ENCODE assay signal across 2 cellular contexts in the genomic region with DNA sequence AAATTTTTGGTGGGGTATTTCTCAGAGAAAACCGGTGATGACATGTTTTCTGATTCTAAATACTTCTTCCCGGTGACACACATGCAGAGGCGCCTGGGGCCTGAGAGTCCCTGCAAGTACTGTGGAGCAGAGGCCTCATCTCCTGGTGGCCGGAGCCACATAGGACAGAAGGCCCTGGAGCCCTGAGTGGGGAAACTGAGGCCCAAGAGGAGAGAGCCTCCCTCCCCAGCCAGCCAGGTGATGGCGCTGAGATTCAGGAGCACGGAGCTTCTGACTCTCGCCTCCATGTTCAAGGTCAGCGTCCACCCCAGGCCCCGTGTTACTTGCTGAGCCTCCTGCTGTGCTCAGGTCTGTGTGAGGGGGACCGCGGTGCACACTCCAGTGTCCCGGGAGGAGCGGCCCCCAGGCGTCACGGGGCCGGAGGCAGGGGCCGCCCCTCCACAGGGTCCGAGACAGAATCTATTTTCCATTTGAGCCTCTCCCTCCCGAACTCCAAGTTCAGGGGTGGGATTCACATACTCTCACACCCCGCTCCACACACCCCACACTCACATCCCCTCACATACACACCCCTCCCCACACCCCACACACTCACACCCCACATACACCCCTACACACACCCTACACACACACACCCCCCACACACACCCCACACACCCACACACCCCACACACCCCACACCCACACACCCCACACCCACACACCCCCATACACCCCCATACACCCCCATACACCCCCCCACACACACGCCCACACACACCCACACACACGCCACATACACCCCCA.
TF ChIP-seq lines count a peak whose summit lies in the region.

No MANE protein-coding gene starts in this region.

TF ChIP-seq in HEK293, 187 proteins besides CTCF, POLR2A, EP300 and RAD21 (continues in another document):
- TF ChIP-seq ZNF350 (tag by site-specific recombination; IDR thresholded peaks at IDR 0.05) (no peak), ZNF626 (tag by site-specific recombination; IDR thresholded peaks at IDR 0.05) (no peak), SP3 (tag by site-specific recombination; IDR thresholded peaks at IDR 0.05) (no peak), KLF8 (tag by site-specific recombination; IDR thresholded peaks at IDR 0.05) (0 out of 2 replicates have a peak, but pooled peaks have one; percentile 62), ZNF76 (tag by site-specific recombination; IDR thresholded peaks at IDR 0.05; ENCODE audit: borderline replicate concordance, low read depth) (no peak), ZNF394 (tag by site-specific recombination; IDR thresholded peaks at IDR 0.05; ENCODE audit: borderline replicate concordance) (no peak), ZNF658 (tag by site-specific recombination; IDR thresholded peaks at IDR 0.05) (no peak), ZNF548 (tag by site-specific recombination; IDR thresholded peaks at IDR 0.05) (no peak), FEZF1 (tag by site-specific recombination; IDR thresholded peaks at IDR 0.05) (no peak), EGR2 (tag by site-specific recombination; IDR thresholded peaks at IDR 0.05; ENCODE audit: low read depth) (peak; percentile 74; the same call in 1 of the 2 replicates), ZNF621 (tag by site-specific recombination; IDR thresholded peaks at IDR 0.05) (no peak), ZNF521 (tag by site-specific recombination; IDR thresholded peaks at IDR 0.05) (no peak), YY2 (tag by site-specific recombination; IDR thresholded peaks at IDR 0.05) (no peak), SCRT2 (tag by site-specific recombination; IDR thresholded peaks at IDR 0.05) (no peak), OSR2 (tag by site-specific recombination; IDR thresholded peaks at IDR 0.05) (no peak), ZNF202 (tag by site-specific recombination; IDR thresholded peaks at IDR 0.05; ENCODE audit: borderline replicate concordance) (no peak), ZNF324 (tag by site-specific recombination; IDR thresholded peaks at IDR 0.05) (no peak), ZFP69B (tag by site-specific recombination; IDR thresholded peaks at IDR 0.05) (no peak), ZNF544 (tag by site-specific recombination; IDR thresholded peaks at IDR 0.05) (no peak), SP2 (tag by site-specific recombination; IDR thresholded peaks at IDR 0.05) (no peak), ZNF423 (tag by site-specific recombination; IDR thresholded peaks at IDR 0.05) (no peak), ZNF426 (tag by site-specific recombination; IDR thresholded peaks at IDR 0.05) (no peak)
- TF ChIP-seq, protein P1, sequence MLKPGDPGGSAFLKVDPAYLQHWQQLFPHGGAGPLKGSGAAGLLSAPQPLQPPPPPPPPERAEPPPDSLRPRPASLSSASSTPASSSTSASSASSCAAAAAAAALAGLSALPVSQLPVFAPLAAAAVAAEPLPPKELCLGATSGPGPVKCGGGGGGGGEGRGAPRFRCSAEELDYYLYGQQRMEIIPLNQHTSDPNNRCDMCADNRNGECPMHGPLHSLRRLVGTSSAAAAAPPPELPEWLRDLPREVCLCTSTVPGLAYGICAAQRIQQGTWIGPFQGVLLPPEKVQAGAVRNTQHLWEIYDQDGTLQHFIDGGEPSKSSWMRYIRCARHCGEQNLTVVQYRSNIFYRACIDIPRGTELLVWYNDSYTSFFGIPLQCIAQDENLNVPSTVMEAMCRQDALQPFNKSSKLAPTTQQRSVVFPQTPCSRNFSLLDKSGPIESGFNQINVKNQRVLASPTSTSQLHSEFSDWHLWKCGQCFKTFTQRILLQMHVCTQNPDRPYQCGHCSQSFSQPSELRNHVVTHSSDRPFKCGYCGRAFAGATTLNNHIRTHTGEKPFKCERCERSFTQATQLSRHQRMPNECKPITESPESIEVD (tag by site-specific recombination; IDR thresholded peaks at IDR 0.05), result no peak
- TF ChIP-seq, protein P2, sequence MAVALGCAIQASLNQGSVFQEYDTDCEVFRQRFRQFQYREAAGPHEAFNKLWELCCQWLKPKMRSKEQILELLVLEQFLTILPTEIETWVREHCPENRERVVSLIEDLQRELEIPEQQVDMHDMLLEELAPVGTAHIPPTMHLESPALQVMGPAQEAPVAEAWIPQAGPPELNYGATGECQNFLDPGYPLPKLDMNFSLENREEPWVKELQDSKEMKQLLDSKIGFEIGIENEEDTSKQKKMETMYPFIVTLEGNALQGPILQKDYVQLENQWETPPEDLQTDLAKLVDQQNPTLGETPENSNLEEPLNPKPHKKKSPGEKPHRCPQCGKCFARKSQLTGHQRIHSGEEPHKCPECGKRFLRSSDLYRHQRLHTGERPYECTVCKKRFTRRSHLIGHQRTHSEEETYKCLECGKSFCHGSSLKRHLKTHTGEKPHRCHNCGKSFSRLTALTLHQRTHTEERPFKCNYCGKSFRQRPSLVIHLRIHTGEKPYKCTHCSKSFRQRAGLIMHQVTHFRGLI (tag by site-specific recombination; IDR thresholded peaks at IDR 0.05), result no peak
- TF ChIP-seq, protein P3, sequence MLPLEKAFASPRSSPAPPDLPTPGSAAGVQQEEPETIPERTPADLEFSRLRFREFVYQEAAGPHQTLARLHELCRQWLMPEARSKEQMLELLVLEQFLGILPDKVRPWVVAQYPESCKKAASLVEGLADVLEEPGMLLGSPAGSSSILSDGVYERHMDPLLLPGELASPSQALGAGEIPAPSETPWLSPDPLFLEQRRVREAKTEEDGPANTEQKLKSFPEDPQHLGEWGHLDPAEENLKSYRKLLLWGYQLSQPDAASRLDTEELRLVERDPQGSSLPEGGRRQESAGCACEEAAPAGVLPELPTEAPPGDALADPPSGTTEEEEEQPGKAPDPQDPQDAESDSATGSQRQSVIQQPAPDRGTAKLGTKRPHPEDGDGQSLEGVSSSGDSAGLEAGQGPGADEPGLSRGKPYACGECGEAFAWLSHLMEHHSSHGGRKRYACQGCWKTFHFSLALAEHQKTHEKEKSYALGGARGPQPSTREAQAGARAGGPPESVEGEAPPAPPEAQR (tag by site-specific recombination; IDR thresholded peaks at IDR 0.05), result no peak
- TF ChIP-seq, protein P4, sequence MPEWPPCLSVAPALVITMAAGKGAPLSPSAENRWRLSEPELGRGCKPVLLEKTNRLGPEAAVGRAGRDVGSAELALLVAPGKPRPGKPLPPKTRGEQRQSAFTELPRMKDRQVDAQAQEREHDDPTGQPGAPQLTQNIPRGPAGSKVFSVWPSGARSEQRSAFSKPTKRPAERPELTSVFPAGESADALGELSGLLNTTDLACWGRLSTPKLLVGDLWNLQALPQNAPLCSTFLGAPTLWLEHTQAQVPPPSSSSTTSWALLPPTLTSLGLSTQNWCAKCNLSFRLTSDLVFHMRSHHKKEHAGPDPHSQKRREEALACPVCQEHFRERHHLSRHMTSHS (tag by site-specific recombination; IDR thresholded peaks at IDR 0.05), result no peak
- TF ChIP-seq, protein P5, sequence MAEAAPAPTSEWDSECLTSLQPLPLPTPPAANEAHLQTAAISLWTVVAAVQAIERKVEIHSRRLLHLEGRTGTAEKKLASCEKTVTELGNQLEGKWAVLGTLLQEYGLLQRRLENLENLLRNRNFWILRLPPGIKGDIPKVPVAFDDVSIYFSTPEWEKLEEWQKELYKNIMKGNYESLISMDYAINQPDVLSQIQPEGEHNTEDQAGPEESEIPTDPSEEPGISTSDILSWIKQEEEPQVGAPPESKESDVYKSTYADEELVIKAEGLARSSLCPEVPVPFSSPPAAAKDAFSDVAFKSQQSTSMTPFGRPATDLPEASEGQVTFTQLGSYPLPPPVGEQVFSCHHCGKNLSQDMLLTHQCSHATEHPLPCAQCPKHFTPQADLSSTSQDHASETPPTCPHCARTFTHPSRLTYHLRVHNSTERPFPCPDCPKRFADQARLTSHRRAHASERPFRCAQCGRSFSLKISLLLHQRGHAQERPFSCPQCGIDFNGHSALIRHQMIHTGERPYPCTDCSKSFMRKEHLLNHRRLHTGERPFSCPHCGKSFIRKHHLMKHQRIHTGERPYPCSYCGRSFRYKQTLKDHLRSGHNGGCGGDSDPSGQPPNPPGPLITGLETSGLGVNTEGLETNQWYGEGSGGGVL (tag by site-specific recombination; IDR thresholded peaks at IDR 0.05), result no peak

TF ChIP-seq in HepG2, 621 proteins besides CTCF, POLR2A, EP300 and RAD21 (continues in another document):
- TF ChIP-seq REXO4 (CRISPR knock-in tag; IDR thresholded peaks at IDR 0.05; ENCODE audit: borderline replicate concordance), result no peak
- TF ChIP-seq ZNF768 (CRISPR knock-in tag; IDR thresholded peaks at IDR 0.05), result 0 out of 2 replicates have a peak, but pooled peaks have one; percentile 29
- no peak for TF ChIP-seq ATAD3A (CRISPR knock-in tag; IDR thresholded peaks at IDR 0.05)
- TF ChIP-seq TARDBP (CRISPR knock-in tag; IDR thresholded peaks at IDR 0.05), result peak; percentile 49; the same call in 1 of the 2 replicates
- TF ChIP-seq CHCHD3 (CRISPR knock-in tag; IDR thresholded peaks at IDR 0.05), result no peak
- TF ChIP-seq, protein P6, sequence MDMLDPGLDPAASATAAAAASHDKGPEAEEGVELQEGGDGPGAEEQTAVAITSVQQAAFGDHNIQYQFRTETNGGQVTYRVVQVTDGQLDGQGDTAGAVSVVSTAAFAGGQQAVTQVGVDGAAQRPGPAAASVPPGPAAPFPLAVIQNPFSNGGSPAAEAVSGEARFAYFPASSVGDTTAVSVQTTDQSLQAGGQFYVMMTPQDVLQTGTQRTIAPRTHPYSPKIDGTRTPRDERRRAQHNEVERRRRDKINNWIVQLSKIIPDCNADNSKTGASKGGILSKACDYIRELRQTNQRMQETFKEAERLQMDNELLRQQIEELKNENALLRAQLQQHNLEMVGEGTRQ (IDR thresholded peaks at IDR 0.05; ENCODE audit: low read depth, low read length), result no peak
- TF ChIP-seq, protein P6 (CRISPR knock-in tag; IDR thresholded peaks at IDR 0.05; ENCODE audit: borderline replicate concordance), result no peak
- no peak for TF ChIP-seq GFI1 (CRISPR knock-in tag; IDR thresholded peaks at IDR 0.05; ENCODE audit: borderline replicate concordance)
- TF ChIP-seq, protein P7, sequence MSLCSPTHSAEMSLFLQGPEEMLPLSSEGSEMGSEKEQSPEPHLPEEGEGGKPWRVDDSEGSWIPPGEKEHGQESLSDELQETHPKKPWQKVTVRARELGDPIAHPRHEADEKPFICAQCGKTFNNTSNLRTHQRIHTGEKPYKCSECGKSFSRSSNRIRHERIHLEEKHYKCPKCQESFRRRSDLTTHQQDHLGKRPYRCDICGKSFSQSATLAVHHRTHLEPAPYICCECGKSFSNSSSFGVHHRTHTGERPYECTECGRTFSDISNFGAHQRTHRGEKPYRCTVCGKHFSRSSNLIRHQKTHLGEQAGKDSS (CRISPR knock-in tag; IDR thresholded peaks at IDR 0.05; ENCODE audit: borderline replicate concordance, low read depth), result no peak
- TF ChIP-seq, protein P8, sequence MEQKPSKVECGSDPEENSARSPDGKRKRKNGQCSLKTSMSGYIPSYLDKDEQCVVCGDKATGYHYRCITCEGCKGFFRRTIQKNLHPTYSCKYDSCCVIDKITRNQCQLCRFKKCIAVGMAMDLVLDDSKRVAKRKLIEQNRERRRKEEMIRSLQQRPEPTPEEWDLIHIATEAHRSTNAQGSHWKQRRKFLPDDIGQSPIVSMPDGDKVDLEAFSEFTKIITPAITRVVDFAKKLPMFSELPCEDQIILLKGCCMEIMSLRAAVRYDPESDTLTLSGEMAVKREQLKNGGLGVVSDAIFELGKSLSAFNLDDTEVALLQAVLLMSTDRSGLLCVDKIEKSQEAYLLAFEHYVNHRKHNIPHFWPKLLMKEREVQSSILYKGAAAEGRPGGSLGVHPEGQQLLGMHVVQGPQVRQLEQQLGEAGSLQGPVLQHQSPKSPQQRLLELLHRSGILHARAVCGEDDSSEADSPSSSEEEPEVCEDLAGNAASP (CRISPR knock-in tag; IDR thresholded peaks at IDR 0.05; ENCODE audit: borderline replicate concordance), result no peak
- TF ChIP-seq ZSCAN31 (CRISPR knock-in tag; IDR thresholded peaks at IDR 0.05; ENCODE audit: low read depth), result no peak
- TF ChIP-seq, protein P9, sequence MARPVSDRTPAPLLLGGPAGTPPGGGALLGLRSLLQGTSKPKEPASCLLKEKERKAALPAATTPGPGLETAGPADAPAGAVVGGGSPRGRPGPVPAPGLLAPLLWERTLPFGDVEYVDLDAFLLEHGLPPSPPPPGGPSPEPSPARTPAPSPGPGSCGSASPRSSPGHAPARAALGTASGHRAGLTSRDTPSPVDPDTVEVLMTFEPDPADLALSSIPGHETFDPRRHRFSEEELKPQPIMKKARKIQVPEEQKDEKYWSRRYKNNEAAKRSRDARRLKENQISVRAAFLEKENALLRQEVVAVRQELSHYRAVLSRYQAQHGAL (CRISPR knock-in tag; IDR thresholded peaks at IDR 0.05; ENCODE audit: not compliant biosample characterization), result no peak
- peak; percentile 73 for TF ChIP-seq STAG1 (CRISPR knock-in tag; IDR thresholded peaks at IDR 0.05)
- peak; percentile 5; the same call in 1 of the 2 replicates for TF ChIP-seq GABPB1 (CRISPR knock-in tag; IDR thresholded peaks at IDR 0.05)
- TF ChIP-seq, protein P10, sequence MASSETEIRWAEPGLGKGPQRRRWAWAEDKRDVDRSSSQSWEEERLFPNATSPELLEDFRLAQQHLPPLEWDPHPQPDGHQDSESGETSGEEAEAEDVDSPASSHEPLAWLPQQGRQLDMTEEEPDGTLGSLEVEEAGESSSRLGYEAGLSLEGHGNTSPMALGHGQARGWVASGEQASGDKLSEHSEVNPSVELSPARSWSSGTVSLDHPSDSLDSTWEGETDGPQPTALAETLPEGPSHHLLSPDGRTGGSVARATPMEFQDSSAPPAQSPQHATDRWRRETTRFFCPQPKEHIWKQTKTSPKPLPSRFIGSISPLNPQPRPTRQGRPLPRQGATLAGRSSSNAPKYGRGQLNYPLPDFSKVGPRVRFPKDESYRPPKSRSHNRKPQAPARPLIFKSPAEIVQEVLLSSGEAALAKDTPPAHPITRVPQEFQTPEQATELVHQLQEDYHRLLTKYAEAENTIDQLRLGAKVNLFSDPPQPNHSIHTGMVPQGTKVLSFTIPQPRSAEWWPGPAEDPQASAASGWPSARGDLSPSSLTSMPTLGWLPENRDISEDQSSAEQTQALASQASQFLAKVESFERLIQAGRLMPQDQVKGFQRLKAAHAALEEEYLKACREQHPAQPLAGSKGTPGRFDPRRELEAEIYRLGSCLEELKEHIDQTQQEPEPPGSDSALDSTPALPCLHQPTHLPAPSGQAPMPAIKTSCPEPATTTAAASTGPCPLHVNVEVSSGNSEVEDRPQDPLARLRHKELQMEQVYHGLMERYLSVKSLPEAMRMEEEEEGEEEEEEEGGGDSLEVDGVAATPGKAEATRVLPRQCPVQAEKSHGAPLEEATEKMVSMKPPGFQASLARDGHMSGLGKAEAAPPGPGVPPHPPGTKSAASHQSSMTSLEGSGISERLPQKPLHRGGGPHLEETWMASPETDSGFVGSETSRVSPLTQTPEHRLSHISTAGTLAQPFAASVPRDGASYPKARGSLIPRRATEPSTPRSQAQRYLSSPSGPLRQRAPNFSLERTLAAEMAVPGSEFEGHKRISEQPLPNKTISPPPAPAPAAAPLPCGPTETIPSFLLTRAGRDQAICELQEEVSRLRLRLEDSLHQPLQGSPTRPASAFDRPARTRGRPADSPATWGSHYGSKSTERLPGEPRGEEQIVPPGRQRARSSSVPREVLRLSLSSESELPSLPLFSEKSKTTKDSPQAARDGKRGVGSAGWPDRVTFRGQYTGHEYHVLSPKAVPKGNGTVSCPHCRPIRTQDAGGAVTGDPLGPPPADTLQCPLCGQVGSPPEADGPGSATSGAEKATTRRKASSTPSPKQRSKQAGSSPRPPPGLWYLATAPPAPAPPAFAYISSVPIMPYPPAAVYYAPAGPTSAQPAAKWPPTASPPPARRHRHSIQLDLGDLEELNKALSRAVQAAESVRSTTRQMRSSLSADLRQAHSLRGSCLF (CRISPR knock-in tag; IDR thresholded peaks at IDR 0.05; ENCODE audit: borderline replicate concordance), result no peak
- TF ChIP-seq ZNF644 (CRISPR knock-in tag; IDR thresholded peaks at IDR 0.05; ENCODE audit: low read depth), result no peak
- peak; percentile 27; the same call in 1 of the 2 replicates for TF ChIP-seq SAP130 (CRISPR knock-in tag; IDR thresholded peaks at IDR 0.05; ENCODE audit: low read depth)
- TF ChIP-seq IRX3 (CRISPR knock-in tag; IDR thresholded peaks at IDR 0.05; ENCODE audit: borderline replicate concordance, low read depth), result no peak
- TF ChIP-seq EZH2 (conservative IDR thresholded peaks at IDR 0.05; ENCODE audit: low read depth, low read length), result no peak
